9 cellular contexts compared by ENCODE assay signal in genomic region chr1:184152502-184152901, GRCh38.
DNase-seq lines count a peak whose midpoint lies in the region; FAIRE-seq and TF ChIP-seq lines count a peak whose summit lies in the region.
"Had no signal": no experiment of that assay in that cellular context is flagged by ENCODE, and none has a peak within 500 bp of the region (broad histone marks: within the 10 kb centered on the region; RNA-seq: fewer than 3 reads in every experiment).

No MANE protein-coding gene starts in this region.

- peak overlapping the region; percentile 66 for H3K4me3 Mint-ChIP-seq in activated naive CD8-positive, alpha-beta T cell

- H3K9me3 ChIP-seq in stomach smooth muscle (ENCODE audit: control insufficient read depth in 2 of 2, low read length in 2 of 2) (no peaks in the 10 kb centered on the region), HAP-1 (no peaks in the 10 kb centered on the region)

- peaks cover 26% of the 10 kb centered on the region for H3K27me3 Mint-ChIP-seq in activated naive CD8-positive, alpha-beta T cell

- peaks cover 16% of the 10 kb centered on the region for H3K4me1 Mint-ChIP-seq in activated naive CD8-positive, alpha-beta T cell (ENCODE audit: low read depth)

- no peak overlapping the region for H3K27ac Mint-ChIP-seq in activated naive CD8-positive, alpha-beta T cell

- peak; percentile 92 for DNase-seq in Kasumi-1 (lab: John Stamatoyannopoulos, UW)
- DNase-seq in kidney tubule cell (ENCODE audit: low spot score): peak; percentile 63
- no peak for DNase-seq in HAP-1 (ENCODE audit: low spot score in 2 of 2)
- DNase-seq in NAMALWA (ENCODE audit: low spot score): no peak
- no peak for DNase-seq in stimulated activated CD4-positive, alpha-beta T cell treated with anti-CD3 and anti-CD28 coated beads, Interleukin-2, amount 100 ng/mL, for 24 hours
- DNase-seq in GM12892 (ENCODE audit: insufficient read length): no peak
- DNase-seq: occipital lobe had no signal

- no peaks in the 10 kb centered on the region for H3K9me3 Mint-ChIP-seq in activated naive CD8-positive, alpha-beta T cell (ENCODE audit: low read depth)

- H3K4me1 ChIP-seq in stomach smooth muscle (ENCODE audit: control insufficient read depth, insufficient read depth, low read length) (peaks cover 12% of the 10 kb centered on the region), HAP-1 (no peaks in the 10 kb centered on the region)

- TF ChIP-seq POLR2A in GM12892 (IDR thresholded peaks at IDR 0.05; ENCODE audit: low read depth, low read length): no peak

- H3K9ac ChIP-seq in stomach smooth muscle (ENCODE audit: low read length in 2 of 2): no peak overlapping the region

- H3K4me3 ChIP-seq in stomach smooth muscle (ENCODE audit: low read length in 2 of 2) (peak overlapping the region; percentile 41 to 66), HAP-1 (no peak overlapping the region)

- no peak for FAIRE-seq in GM12892 (lab: Jason Lieb, UNC)

- H3K27me3 ChIP-seq in stomach smooth muscle (ENCODE audit: control insufficient read depth in 1 of 2, insufficient read depth in 2 of 2, low read length in 2 of 2): peaks cover 0 to 2% of the 10 kb centered on the region in 2 donors
- H3K27me3 ChIP-seq in HAP-1 (ENCODE audit: low read depth): no peaks in the 10 kb centered on the region

- H3K36me3 ChIP-seq in stomach smooth muscle (ENCODE audit: control insufficient read depth in 2 of 2, insufficient read depth in 2 of 2, low read length in 2 of 2): no peaks in the 10 kb centered on the region
- H3K36me3 ChIP-seq in HAP-1 (replicated peaks): no peaks in the 10 kb centered on the region

- H3K36me3 Mint-ChIP-seq in activated naive CD8-positive, alpha-beta T cell: no peaks in the 10 kb centered on the region

- in situ Hi-C loops in HAP-1 (cut with MboI; ENCODE audit: low sequenced_read_pairs): no loop called here

- H3K27ac ChIP-seq in stomach smooth muscle (ENCODE audit: low read length): peak overlapping the region; percentile 60

Comparison
In these comparisons a context has a peak if more than half of its experiments do, and no peak if none do; other contexts are left out.
1. DNase-seq: peak in Kasumi-1 (2 of 2) and kidney tubule cell (single experiment); none in HAP-1 (0 of 2), NAMALWA (single experiment), stimulated activated CD4-positive, alpha-beta T cell treated with anti-CD3 and anti-CD28 coated beads, Interleukin-2, amount 100 ng/mL, for 24 hours (0 of 2) and GM12892 (single experiment).